36 cellular contexts compared by ENCODE assay signal in genomic region chr17:68865584-68865983, GRCh38.
"Had no signal": no experiment of that assay in that cellular context is flagged by ENCODE, and none has a peak within 500 bp of the region (broad histone marks: within the 10 kb centered on the region; RNA-seq: fewer than 3 reads in every experiment).

No MANE protein-coding gene starts in this region.

- DNase-seq: Kasumi-1, MG63, MM.1S, MV-4-11, NCI-H1048, NCI-H1092, NCI-H1092 treated with DMSO at 0.1 percent for 48 hours, NCI-H1105, NCI-H1105 treated with DMSO at 0.1 percent for 48 hours, NCI-H1417, NCI-H1417 treated with DMSO at 0.1 percent for 48 hours, NCI-H1436, NCI-H1436 treated with DMSO at 0.1 percent for 48 hours, NCI-H146, NCI-H1694, NCI-H1694 treated with DMSO at 0.1 percent for 48 hours, NCI-H187, NCI-H187 treated with DMSO at 0.1 percent for 48 hours, NCI-H1930, NCI-H2029, NCI-H2029 treated with DMSO at 0.1 percent for 48 hours, NCI-H2081, NCI-H2081 treated with DMSO at 0.1 percent for 48 hours, NCI-H2107, NCI-H2171, NCI-H2171 treated with DMSO at 0.1 percent for 48 hours, NCI-H2227 treated with DMSO at 0.1 percent for 48 hours, NCI-H226, NCI-H345, NCI-H446, NCI-H446 treated with DMSO at 0.1 percent for 48 hours, NCI-H510A, NCI-H510A treated with DMSO at 0.1 percent for 48 hours, NCI-H524, NCI-H524 treated with DMSO at 0.1 percent for 48 hours, NCI-H526 had no signal

- H3K4me3 ChIP-seq: MG63 had no signal

- H3K27me3 ChIP-seq: MG63 had no signal

- H3K36me3 ChIP-seq: MG63 had no signal
